ENCODE assay signal across 15 cellular contexts in the genomic region with DNA sequence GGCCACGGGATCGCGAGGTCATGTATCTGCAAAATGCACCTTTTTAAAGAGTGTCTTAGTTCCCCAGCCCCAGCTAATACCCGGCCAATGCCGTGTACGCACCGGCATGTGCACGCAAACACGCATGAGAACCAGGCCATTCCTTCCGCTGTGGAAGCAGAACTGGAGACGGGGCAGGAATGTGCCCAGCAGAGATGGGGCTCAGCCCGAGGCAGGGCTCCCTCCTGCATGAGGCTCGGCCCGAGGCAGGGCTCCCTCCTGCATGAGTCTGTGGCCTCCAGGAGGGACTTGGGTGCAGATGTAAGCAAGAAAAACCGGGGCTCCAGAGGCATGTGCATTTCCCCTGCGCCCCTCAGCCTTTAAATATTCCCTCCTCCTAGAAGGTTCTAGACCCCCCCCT. TPM values are rescaled to one million over a fixed set of nuclear protein-coding genes. Genes with fewer than 3 reads are reported as not detected.
DNase-seq lines count a peak whose midpoint lies in the region; ATAC-seq, FAIRE-seq and TF ChIP-seq lines count a peak whose summit lies in the region.
"Had no signal": no experiment of that assay in that cellular context is flagged by ENCODE, and none has a peak within 500 bp of the region (broad histone marks: within the 10 kb centered on the region; RNA-seq: fewer than 3 reads in every experiment).

No MANE protein-coding gene starts in this region.

- H3K14ac ChIP-seq in IMR-90 (replicated peaks; ENCODE audit: low read depth, low read length) (no peak overlapping the region), H1 (ENCODE audit: insufficient read length) (no peak overlapping the region)

- no peak overlapping the region for H3K4me3 Mint-ChIP-seq in activated naive CD8-positive, alpha-beta T cell treated with anti-CD3 and anti-CD28 coated beads, Interleukin-2, amount 50 U/mL, for 24 hours
- H3K4me3 Mint-ChIP-seq: CD4-positive, alpha-beta memory T cell had no signal

- H2AK5ac ChIP-seq in IMR-90 (ENCODE audit: low read depth, low read length): no peak overlapping the region
- no peak overlapping the region for H2AK5ac ChIP-seq in H1 (ENCODE audit: low read depth, low read length)

- intact Hi-C loops in IMR-90 (cut with micrococcal nuclease): no loop called here
- intact Hi-C loops in right lobe of liver (cut with DNase I): no loop called here

- in situ Hi-C loops in IMR-90 (cut with MboI; ENCODE audit: low sequenced_read_pairs): no loop called here

- H2AK9ac ChIP-seq in IMR-90 (replicated peaks; ENCODE audit: low read depth, low read length, poor library complexity): peak overlapping the region; percentile 59

- H2BK5ac ChIP-seq in IMR-90 (ENCODE audit: low read depth, low read length, poor library complexity, severe bottlenecking) (no peak overlapping the region), H1 (ENCODE audit: low read depth, low read length) (peak overlapping the region; percentile 60; the same call in 1 of the 2 replicates)

- H2BK120ac ChIP-seq in IMR-90 (ENCODE audit: low read depth, low read length) (no peak overlapping the region), H1 (replicated peaks; ENCODE audit: low read depth, low read length) (no peak overlapping the region)

- H3K36me3 Mint-ChIP-seq in activated naive CD8-positive, alpha-beta T cell treated with anti-CD3 and anti-CD28 coated beads, Interleukin-2, amount 50 U/mL, for 24 hours (ENCODE audit: low read depth): no peaks in the 10 kb centered on the region
- H3K36me3 Mint-ChIP-seq: CD4-positive, alpha-beta memory T cell had no signal

- no peak overlapping the region for H3K27ac Mint-ChIP-seq in activated naive CD8-positive, alpha-beta T cell treated with anti-CD3 and anti-CD28 coated beads, Interleukin-2, amount 50 U/mL, for 24 hours

- peaks cover 4% of the 10 kb centered on the region for H3K27me3 Mint-ChIP-seq in activated naive CD8-positive, alpha-beta T cell treated with anti-CD3 and anti-CD28 coated beads, Interleukin-2, amount 50 U/mL, for 24 hours

- H4K5ac ChIP-seq in IMR-90 (ENCODE audit: low read depth, low read length): no peak overlapping the region
- H4K5ac ChIP-seq in H1 (ENCODE audit: insufficient read length, low read depth, low read length): no peak overlapping the region

- H2BK20ac ChIP-seq in IMR-90 (ENCODE audit: low read depth, low read length) (no peak overlapping the region), H1 (ENCODE audit: low read length) (0 out of 2 replicates have a peak overlapping the region, but pooled peaks have one; percentile 7)

- peaks cover 4% of the 10 kb centered on the region for H3K4me1 Mint-ChIP-seq in activated naive CD8-positive, alpha-beta T cell treated with anti-CD3 and anti-CD28 coated beads, Interleukin-2, amount 50 U/mL, for 24 hours

- 91% methylated on average over 4 of the region's 16 CpGs; no CpG with 5 or more reads in 1 of the 2 experiments for WGBS in IMR-90 (ENCODE audit: extremely low coverage in 2 of 2, insufficient read length in 1 of 2), 2 experiments
- WGBS in H1 (ENCODE audit: extremely low coverage in 1 of 2, insufficient coverage in 1 of 2, insufficient read length in 1 of 2, insufficient replicate concordance in 2 of 2, low coverage in 1 of 2, low lambda C conversion rate in 2 of 2, missing lambda C conversion rate in 1 of 2), 2 experiments: 91% methylated on average over 11 of the region's 16 CpGs; no CpG with 5 or more reads in 1 of the 2 experiments
- WGBS in right lobe of liver (ENCODE audit: insufficient coverage, low coverage, low lambda C conversion rate, missing lambda C conversion rate): 86% methylated on average over 9 of the region's 16 CpGs

- no peak overlapping the region for H3K4me3 ChIP-seq in BLaER1
- no peak overlapping the region for H3K4me3 ChIP-seq in IMR-90 (ENCODE audit: insufficient read depth, low read depth, low read length)
- H3K4me3 ChIP-seq in H1 (ENCODE audit: extremely low read depth in 1 of 4, insufficient read depth in 2 of 4, low read depth in 3 of 4, low read length in 4 of 4): no peak overlapping the region
- no peak overlapping the region for H3K4me3 ChIP-seq in right lobe of liver
- H3K4me3 ChIP-seq: GM23248 had no signal

- H4K20me1 ChIP-seq in BLaER1 (no peaks in the 10 kb centered on the region), IMR-90 (ENCODE audit: insufficient read depth, low read length) (no peaks in the 10 kb centered on the region), H1 (replicated peaks in 1 of 2; ENCODE audit: control insufficient read depth in 1 of 2, insufficient read depth in 2 of 2, low read length in 2 of 2) (no peaks in the 10 kb centered on the region)

- no peak for TF ChIP-seq CTCF in IMR-90 (conservative IDR thresholded peaks at IDR 0.05; ENCODE audit: low read depth, low read length)
- no peak for TF ChIP-seq CTCF in H1 (IDR thresholded peaks at IDR 0.05; ENCODE audit: control extremely low read depth in 1 of 3, insufficient read depth in 1 of 3, low read depth in 1 of 3, low read length in 3 of 3)
- TF ChIP-seq CTCF in right lobe of liver (IDR thresholded peaks at IDR 0.05): no peak
- TF ChIP-seq CTCF in GM10248 (IDR thresholded peaks at IDR 0.05; ENCODE audit: control extremely low read depth, extremely low read depth, low read depth, missing control alignments): no peak

- H3K4me2 ChIP-seq in BLaER1: peak overlapping the region; percentile 63; the same call in 1 of the 2 replicates
- no peak overlapping the region for H3K4me2 ChIP-seq in IMR-90 (ENCODE audit: low read depth, low read length)
- no peak overlapping the region for H3K4me2 ChIP-seq in H1 (ENCODE audit: insufficient read depth in 1 of 2, low read depth in 2 of 2, low read length in 2 of 2)

- H3K23ac ChIP-seq in IMR-90 (ENCODE audit: low read depth, low read length): no peak overlapping the region
- no peak overlapping the region for H3K23ac ChIP-seq in H1 (ENCODE audit: insufficient read length)

- no peaks in the 10 kb centered on the region for H3K9me3 Mint-ChIP-seq in activated naive CD8-positive, alpha-beta T cell treated with anti-CD3 and anti-CD28 coated beads, Interleukin-2, amount 50 U/mL, for 24 hours
- H3K9me3 Mint-ChIP-seq: CD4-positive, alpha-beta memory T cell had no signal

- CTCF ChIA-PET in IMR-90 (lab: Yijun Ruan, JAX) (no interaction called here), H1 (lab: Charles Lee; ENCODE audit: partially characterized antibody) (interaction anchor here (1.0 to 2.2 kb wide), 4 partner anchors 13 to 66 kb away, joined by 3 to 6 read pairs (median 6); no protein-coding TSS in a partner anchor), GM10248 (lab: Yijun Ruan, JAX) (no interaction called here)

- H3K4ac ChIP-seq in IMR-90 (ENCODE audit: low read depth, low read length): no peak overlapping the region
- no peak overlapping the region for H3K4ac ChIP-seq in H1 (replicated peaks; ENCODE audit: insufficient read length, low read depth, low read length)

- dilution Hi-C loops in IMR-90 (cut with HindIII; ENCODE audit: low sequenced_read_pairs, unreplicated experiment): no loop called here

- H2BK15ac ChIP-seq in IMR-90 (ENCODE audit: low read depth, low read length) (no peak overlapping the region), H1 (ENCODE audit: low read length) (no peak overlapping the region)

- peaks cover 24% of the 10 kb centered on the region for H3K9me1 ChIP-seq in IMR-90 (ENCODE audit: insufficient read depth, low read length)

- FAIRE-seq in H1 (lab: Jason Lieb, UNC): no peak

- no peak overlapping the region for H3K9ac ChIP-seq in BLaER1
- no peak overlapping the region for H3K9ac ChIP-seq in IMR-90 (ENCODE audit: low read depth, low read length)
- no peak overlapping the region for H3K9ac ChIP-seq in H1 (replicated peaks in 1 of 4; ENCODE audit: extremely low read depth in 1 of 4, low read depth in 3 of 4, low read length in 3 of 4)
- H3K9ac ChIP-seq: GM23248 had no signal

- no TSS peak for BruUV-seq in IMR-90 (replicated peaks; lab: Mats Ljungman, UMichigan)

- no peaks in the 10 kb centered on the region for H3K27me3 ChIP-seq in BLaER1
- no peaks in the 10 kb centered on the region; the same call in 1 of the 2 replicates for H3K27me3 ChIP-seq in IMR-90 (ENCODE audit: control insufficient read depth, insufficient read depth, low read length)
- H3K27me3 ChIP-seq in H1 (replicated peaks in 1 of 4; ENCODE audit: control insufficient read depth in 3 of 4, extremely low read depth in 1 of 4, insufficient read depth in 3 of 4, low read length in 3 of 4): no peaks in the 10 kb centered on the region; a peak in 1 of 7 replicates
- H3K27me3 ChIP-seq in right lobe of liver: no peaks in the 10 kb centered on the region

- H3K79me2 ChIP-seq in H1 (ENCODE audit: control insufficient read depth in 1 of 2, insufficient read depth in 2 of 2, low read length in 2 of 2): no peaks in the 10 kb centered on the region

- H3K56ac ChIP-seq in IMR-90 (ENCODE audit: extremely low read depth, insufficient read depth, low read length): no peak overlapping the region
- H3K56ac ChIP-seq in H1 (replicated peaks; ENCODE audit: insufficient read length, low read depth, low read length): no peak overlapping the region

- H3K36me3 ChIP-seq in BLaER1: no peaks in the 10 kb centered on the region
- H3K36me3 ChIP-seq in IMR-90 (ENCODE audit: control insufficient read depth, insufficient read depth, low read length): no peaks in the 10 kb centered on the region
- no peaks in the 10 kb centered on the region for H3K36me3 ChIP-seq in H1 (ENCODE audit: control insufficient read depth in 2 of 4, insufficient read depth in 4 of 4, low read length in 3 of 4)
- H3K36me3 ChIP-seq in right lobe of liver: no peaks in the 10 kb centered on the region

- POLR2A ChIA-PET in IMR-90 (lab: Charles Lee; ENCODE audit: unreplicated experiment) (no interaction called here), H1 (lab: Charles Lee; ENCODE audit: partially characterized antibody) (interaction anchor here (1.0 kb wide), 2 partner anchors 12 to 66 kb away, joined by 3 read pairs; no protein-coding TSS in a partner anchor), GM10248 (lab: Yijun Ruan, JAX) (no interaction called here)

- no peak overlapping the region; a peak in 1 of 4 replicates for H4K8ac ChIP-seq in IMR-90 (ENCODE audit: low read depth in 2 of 2, low read length in 2 of 2)
- H4K8ac ChIP-seq in H1 (ENCODE audit: extremely low read depth, insufficient read depth, low read length): no peak overlapping the region

- H3K27ac ChIP-seq in BLaER1 (no peak overlapping the region), IMR-90 (ENCODE audit: insufficient read depth, low read length) (no peak overlapping the region), H1 (ENCODE audit: low read depth, low read length) (no peak overlapping the region), right lobe of liver (peak overlapping the region in 2 of 3 donors; percentile 31 to 73)
- H3K27ac ChIP-seq: GM23248 had no signal

- H2AFZ ChIP-seq in IMR-90 (replicated peaks; ENCODE audit: low read length, poor library complexity) (no peak overlapping the region), H1 (ENCODE audit: low read length) (no peak overlapping the region)

- 0 out of 2 replicates have a peak overlapping the region, but pooled peaks have one; percentile 43 for H2BK12ac ChIP-seq in H1 (ENCODE audit: low read depth, low read length)

- DNase-seq in IMR-90 (no peak), H1 (ENCODE audit: low read depth in 1 of 2, low spot score in 2 of 2) (no peak), right lobe of liver (no peak), NCI-H524 treated with DMSO at 0.1 percent for 48 hours (lab: John Stamatoyannopoulos, UW) (no peak), nucleus accumbens (lab: John Stamatoyannopoulos, UW) (no peak), GM10248 (ENCODE audit: extremely low spot score) (no peak)
- DNase-seq in activated naive CD8-positive, alpha-beta T cell treated with anti-CD3 and anti-CD28 coated beads, Interleukin-2, amount 50 U/mL, for 24 hours: no peak
- DNase-seq: CD4-positive, alpha-beta memory T cell; DND-41; GDM1; KG1; SIG-M5 had no signal

- ATAC-seq in IMR-90 (ENCODE audit: low read depth) (no peak), right lobe of liver (no peak)
- ATAC-seq in activated naive CD8-positive, alpha-beta T cell treated with anti-CD3 and anti-CD28 coated beads, Interleukin-2, amount 50 U/mL, for 24 hours: no peak

- no peak for TF ChIP-seq EP300 in H1 (IDR thresholded peaks at IDR 0.05; ENCODE audit: borderline replicate concordance in 1 of 2, low read depth in 2 of 2, low read length in 2 of 2)

- H4K91ac ChIP-seq in IMR-90 (ENCODE audit: insufficient read depth, low read depth, low read length) (no peak overlapping the region), H1 (replicated peaks; ENCODE audit: insufficient read length, low read length) (no peak overlapping the region)

- no peak for TF ChIP-seq RAD21 in IMR-90 (IDR thresholded peaks at IDR 0.05; ENCODE audit: low read length)
- no peak for TF ChIP-seq RAD21 in H1 (IDR thresholded peaks at IDR 0.05 in 1 of 2, conservative IDR thresholded peaks at IDR 0.05 in 1 of 2; ENCODE audit: low read depth in 2 of 2, low read length in 2 of 2)

- H3K18ac ChIP-seq in IMR-90 (ENCODE audit: low read depth, low read length) (no peak overlapping the region), H1 (ENCODE audit: extremely low read depth, low read length) (no peak overlapping the region)

- TF ChIP-seq POLR2A in IMR-90 (IDR thresholded peaks at IDR 0.05; ENCODE audit: low read depth, low read length): no peak
- TF ChIP-seq POLR2A in H1 (IDR thresholded peaks at IDR 0.05; ENCODE audit: control extremely low read depth in 1 of 2, low read depth in 2 of 2, low read length in 2 of 2): no peak
- TF ChIP-seq POLR2A in right lobe of liver (IDR thresholded peaks at IDR 0.05): no peak

- H3K23me2 ChIP-seq in H1 (ENCODE audit: low read depth, low read length): no peaks in the 10 kb centered on the region

- H3K4me1 ChIP-seq in BLaER1: peaks cover 51% of the 10 kb centered on the region
- peaks cover 21% of the 10 kb centered on the region for H3K4me1 ChIP-seq in IMR-90 (ENCODE audit: control insufficient read depth, insufficient read depth, low read length)
- peaks cover 0 to 17% (median 11%) of the 10 kb centered on the region in 4 experiments; a peak in 6 of 7 replicates for H3K4me1 ChIP-seq in H1 (replicated peaks in 1 of 4; ENCODE audit: control insufficient read depth in 3 of 4, insufficient read depth in 4 of 4, low read length in 3 of 4)
- peaks cover 0 to 28% (median 4%) of the 10 kb centered on the region in 4 donors for H3K4me1 ChIP-seq in right lobe of liver

- H3K9me3 ChIP-seq in BLaER1 (no peaks in the 10 kb centered on the region), IMR-90 (ENCODE audit: control insufficient read depth, insufficient read depth, low read length) (no peaks in the 10 kb centered on the region), H1 (ENCODE audit: insufficient read depth in 2 of 2, low read depth in 1 of 2, low read length in 1 of 2) (no peaks in the 10 kb centered on the region), right lobe of liver (no peaks in the 10 kb centered on the region)

- H3K79me1 ChIP-seq in IMR-90 (ENCODE audit: low read depth in 1 of 2, low read length in 2 of 2) (no peaks in the 10 kb centered on the region; a peak in 1 of 4 replicates), H1 (ENCODE audit: low read depth, low read length) (no peaks in the 10 kb centered on the region)

RNA-seq across cellular contexts. Expression of a gene that starts 38.2 kb away (rescaled TPM):
- total RNA-seq in IMR-90 (2012; rRNA removed) (not detected in 2 replicates), right lobe of liver (100 to 1,000 TPM in 1 of 6 experiments, 10 to 100 TPM in 4, 1 to 10 TPM in 1; 8.2 to 114 (median 26.5) TPM)
- polyA plus RNA-seq in IMR-90 (2012; rRNA removed) (not detected in 2 replicates), H1 (2011; rRNA removed) (0.63 and 0.70 TPM in 2 replicates)
- polyA plus RNA-seq in IMR-90 (2012; cell fraction: cytosol; rRNA removed): 0.01 TPM in 1 of 2 replicates, not detected in the other
- 0.10 TPM in 1 of 2 replicates, not detected in the other for polyA plus RNA-seq in IMR-90 (2012; cell fraction: nucleus; rRNA removed; ENCODE audit: low replicate concordance)
- total RNA-seq in H1 (2021; fragmentation: NEBNext Ultra II Directional; extraction: Animal tissue kit (Norgen Biotek cat#: 25700)): 0.65 and 1.1 TPM in 2 replicates
- 0.44 TPM for polyA plus RNA-seq in H1 (2011; cell fraction: cytosol; rRNA removed)
- polyA plus RNA-seq in H1 (2011; cell fraction: nucleus; rRNA removed): 1.6 TPM
- 0.33 to 1.2 TPM (median 0.91 TPM) in 4 replicates for polyA plus RNA-seq in H1 (2012, experiment 1 of 2)
- 0.56 TPM for polyA plus RNA-seq in H1 (2012, experiment 2 of 2)
- 0.36 TPM for polyA plus RNA-seq in H1 (2013, experiment 1 of 2)
- polyA plus RNA-seq in H1 (2013, experiment 2 of 2): 0.46 TPM
- 1.8 and 3.6 TPM in 2 replicates for polyA minus RNA-seq in H1 (2011; rRNA and poly(A)+ RNA removed)
- not detected for polyA minus RNA-seq in H1 (2011; cell fraction: cytosol; rRNA and poly(A)+ RNA removed)
- polyA minus RNA-seq in H1 (2011; cell fraction: nucleus; rRNA and poly(A)+ RNA removed): 1.8 TPM
- total RNA-seq: GM23248, MCF 10A had no signal
- polyA plus RNA-seq: CD4-positive, alpha-beta memory T cell; GM23248 had no signal

Comparison
In these comparisons a context has a peak if more than half of its experiments do, and no peak if none do; other contexts are left out.
1. H3K27ac ChIP-seq: peak in right lobe of liver (2 of 3); none in BLaER1 (single experiment), IMR-90 (single experiment) and H1 (single experiment).